ENCODE assay signal across 8 cellular contexts in the genomic region with DNA sequence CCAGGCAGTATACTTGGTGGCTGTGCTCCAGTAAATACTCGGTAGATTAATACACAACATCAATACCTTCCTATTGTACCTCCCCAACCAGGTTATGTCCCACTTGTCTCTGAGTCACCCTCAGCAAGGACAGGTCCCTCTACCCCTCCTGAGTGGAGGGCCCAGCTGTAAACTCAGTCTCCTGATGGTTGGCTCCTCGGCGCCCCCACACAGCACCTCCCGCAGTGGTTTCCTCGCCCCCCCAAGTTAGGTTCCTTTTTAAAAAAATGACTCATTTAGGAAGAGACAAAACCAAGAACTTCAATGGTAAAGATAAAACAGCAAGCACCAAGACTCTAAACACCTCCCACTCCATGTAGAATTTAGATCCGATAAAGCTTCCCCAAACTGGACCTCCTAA.
DNase-seq lines count a peak whose midpoint lies in the region; ATAC-seq and TF ChIP-seq lines count a peak whose summit lies in the region.

No MANE protein-coding gene starts in this region.

- peaks cover 3% of the 10 kb centered on the region for H3K36me3 Mint-ChIP-seq in activated naive CD4-positive, alpha-beta T cell treated with anti-CD3 and anti-CD28 coated beads for 36 hours (ENCODE audit: low read depth)

- H3K27ac Mint-ChIP-seq in activated naive CD4-positive, alpha-beta T cell treated with anti-CD3 and anti-CD28 coated beads for 36 hours, result peak overlapping the region; percentile 84

- POLR2A ChIA-PET in OCI-LY7 (lab: Charles Lee), result interaction anchor here (0.6 to 1.0 kb wide), 3 partner anchors 19 to 276 kb away, joined by 3 to 5 read pairs (median 4); no protein-coding TSS in a partner anchor

- peak overlapping the region; percentile 22 for H3K4me3 ChIP-seq in OCI-LY7 (ENCODE audit: low read depth, low read length, poor library complexity, severe bottlenecking)
- no peak overlapping the region for H3K4me3 ChIP-seq in trophoblast cell (ENCODE audit: low read depth, low read length)

- CTCF ChIA-PET in OCI-LY7 (lab: Charles Lee; ENCODE audit: unreplicated experiment), result no interaction called here
- CTCF ChIA-PET in activated naive CD4-positive, alpha-beta T cell treated with anti-CD3 and anti-CD28 coated beads for 36 hours (lab: Charles Lee), result interaction anchor here (0.6 to 1.5 kb wide), 3 partner anchors 42 to 179 kb away, joined by 3 to 4 read pairs (median 3); no protein-coding TSS in a partner anchor

- no peak overlapping the region for H4K91ac ChIP-seq in trophoblast cell (ENCODE audit: low read depth, low read length)

- H3K79me2 ChIP-seq in OCI-LY7 (ENCODE audit: insufficient read depth, low read depth, low read length), result 0 out of 2 replicates have a peak, but pooled peaks cover 3% of the 10 kb centered on the region
- H3K79me2 ChIP-seq in trophoblast cell (ENCODE audit: control insufficient read depth, insufficient read depth, low read length, poor library complexity), result no peaks in the 10 kb centered on the region

- no peaks in the 10 kb centered on the region for H4K20me1 ChIP-seq in OCI-LY7 (ENCODE audit: insufficient read depth, low read length)

- H3K27me3 ChIP-seq in trophoblast cell (ENCODE audit: insufficient read depth, low read length), result no peaks in the 10 kb centered on the region

- H3K9me2 ChIP-seq in OCI-LY7 (ENCODE audit: insufficient read depth, low read length), result no peaks in the 10 kb centered on the region

- no peak overlapping the region for H4K8ac ChIP-seq in trophoblast cell (ENCODE audit: low read depth, low read length)

- no peak overlapping the region for H3K23ac ChIP-seq in trophoblast cell (ENCODE audit: low read length)

- intact Hi-C loops in OCI-LY7 (cut with micrococcal nuclease; ENCODE audit: unreplicated experiment), result no loop called here
- intact Hi-C loops in activated naive CD4-positive, alpha-beta T cell treated with anti-CD3 and anti-CD28 coated beads for 36 hours (cut with micrococcal nuclease), result loop anchor here (1.0 kb wide), 2 partner anchors 22 to 28 kb away; no protein-coding TSS in a partner anchor

- no TSS peak for BruUV-seq in OCI-LY7 (replicated peaks; lab: Mats Ljungman, UMichigan)

- peak overlapping the region; percentile 67 for H3K4me2 ChIP-seq in OCI-LY7 (ENCODE audit: low read length)
- no peak overlapping the region for H3K4me2 ChIP-seq in trophoblast cell (ENCODE audit: low read length)

- H3K79me1 ChIP-seq in trophoblast cell (ENCODE audit: low read length), result no peaks in the 10 kb centered on the region

- no peak overlapping the region for H2BK120ac ChIP-seq in trophoblast cell (ENCODE audit: insufficient read depth, low read length, poor library complexity)

- H3K27me3 Mint-ChIP-seq in activated naive CD4-positive, alpha-beta T cell treated with anti-CD3 and anti-CD28 coated beads for 36 hours (ENCODE audit: low read depth), result no peaks in the 10 kb centered on the region

- H3K27ac ChIP-seq in OCI-LY7 (ENCODE audit: low read depth, low read length, poor library complexity, severe bottlenecking), result peak overlapping the region; percentile 53
- no peak overlapping the region for H3K27ac ChIP-seq in trophoblast cell (ENCODE audit: low read depth, low read length)

- H2AK5ac ChIP-seq in trophoblast cell (ENCODE audit: low read length), result no peak overlapping the region

- peak overlapping the region; percentile 52 for H3K4me3 Mint-ChIP-seq in activated naive CD4-positive, alpha-beta T cell treated with anti-CD3 and anti-CD28 coated beads for 36 hours

- no peaks in the 10 kb centered on the region for H3K36me3 ChIP-seq in OCI-LY7 (ENCODE audit: insufficient read depth, low read length)
- no peaks in the 10 kb centered on the region for H3K36me3 ChIP-seq in trophoblast cell (ENCODE audit: control insufficient read depth in 1 of 2, insufficient read depth in 2 of 2, low read length in 2 of 2)

- no peak overlapping the region for H2BK12ac ChIP-seq in trophoblast cell (ENCODE audit: low read length)

- no peak overlapping the region for H2BK5ac ChIP-seq in trophoblast cell (ENCODE audit: low read depth, low read length, poor library complexity)

- no peaks in the 10 kb centered on the region for H3K9me3 Mint-ChIP-seq in activated naive CD4-positive, alpha-beta T cell treated with anti-CD3 and anti-CD28 coated beads for 36 hours

- WGBS in trophoblast cell (ENCODE audit: extremely low coverage, insufficient coverage, insufficient read length), result no CpG with 5 or more reads among the region's 6 CpGs

- H3K4ac ChIP-seq in trophoblast cell (ENCODE audit: low read depth, low read length), result no peak overlapping the region

- no peak overlapping the region for H3K14ac ChIP-seq in trophoblast cell (ENCODE audit: low read length)

- DNase-seq in OCI-LY7 (ENCODE audit: low spot score) (no peak), trophoblast cell (no peak), GM19240 (ENCODE audit: insufficient read length, low spot score) (no peak)
- DNase-seq in activated naive CD4-positive, alpha-beta T cell treated with anti-CD3 and anti-CD28 coated beads for 36 hours, result peak; percentile 79
- peak; percentile 54 to 80 for DNase-seq in stimulated activated CD4-positive, alpha-beta T cell treated with anti-CD3 and anti-CD28 coated beads, Interleukin-4, amount 100 ng/mL, for 4 hours

- no peak for TF ChIP-seq CTCF in OCI-LY7 (conservative IDR thresholded peaks at IDR 0.05; ENCODE audit: low read length)

- H2AFZ ChIP-seq in OCI-LY7 (ENCODE audit: low read length), result peak overlapping the region; percentile 27; the same call in 1 of the 2 replicates
- no peak overlapping the region for H2AFZ ChIP-seq in trophoblast cell (ENCODE audit: insufficient read depth, low read length, poor library complexity)

- no peak overlapping the region for H4K12ac ChIP-seq in trophoblast cell (ENCODE audit: low read depth, low read length)

- ATAC-seq in GM18861 (IDR thresholded peaks at IDR 0.05; ENCODE audit: unreplicated experiment) (peak; percentile 13), GM19455 (IDR thresholded peaks at IDR 0.05; ENCODE audit: unreplicated experiment) (no peak), HG02763 (IDR thresholded peaks at IDR 0.05; ENCODE audit: unreplicated experiment) (no peak)

- no peak overlapping the region for H3K9ac ChIP-seq in trophoblast cell (ENCODE audit: low read length)

- no peaks in the 10 kb centered on the region for H3K9me3 ChIP-seq in OCI-LY7 (ENCODE audit: low read length)
- no peaks in the 10 kb centered on the region for H3K9me3 ChIP-seq in trophoblast cell (ENCODE audit: insufficient read depth, low read depth, low read length)

- H3K4me1 ChIP-seq in OCI-LY7 (ENCODE audit: insufficient read depth, low read length, poor library complexity, severe bottlenecking) (peaks cover 43% of the 10 kb centered on the region), trophoblast cell (ENCODE audit: control insufficient read depth in 1 of 2, insufficient read depth in 2 of 2, low read length in 2 of 2) (peaks cover 0 to 3% of the 10 kb centered on the region in 2 experiments)

- H3K4me1 Mint-ChIP-seq in activated naive CD4-positive, alpha-beta T cell treated with anti-CD3 and anti-CD28 coated beads for 36 hours (ENCODE audit: low read depth), result peaks cover 57% of the 10 kb centered on the region

- no peak overlapping the region for H3K18ac ChIP-seq in trophoblast cell (ENCODE audit: low read length)

Comparison
In these comparisons a context has a peak if more than half of its experiments do, and no peak if none do; other contexts are left out.
1. DNase-seq: peak in activated naive CD4-positive, alpha-beta T cell treated with anti-CD3 and anti-CD28 coated beads for 36 hours (single experiment) and stimulated activated CD4-positive, alpha-beta T cell treated with anti-CD3 and anti-CD28 coated beads, Interleukin-4, amount 100 ng/mL, for 4 hours (2 of 2); none in OCI-LY7 (single experiment), trophoblast cell (0 of 2) and GM19240 (single experiment).